In genomic region chr9:96607971-96608370, GRCh38 we compare ENCODE assay signal across 23 cellular contexts.
"Had no signal": no experiment of that assay in that cellular context is flagged by ENCODE, and none has a peak within 500 bp of the region (broad histone marks: within the 10 kb centered on the region; RNA-seq: fewer than 3 reads in every experiment).

No MANE protein-coding gene starts in this region.

- H3K4me2 ChIP-seq: hepatocyte, smooth muscle cell had no signal

- H3K27me3 ChIP-seq: esophagus muscularis mucosa, hepatocyte, right atrium auricular region, thyroid gland, vagina had no signal

- H3K4me3 ChIP-seq: esophagus muscularis mucosa, hepatocyte, lung, prostate gland, right atrium auricular region, smooth muscle cell, thyroid gland, vagina had no signal

- H3K4me1 ChIP-seq: prostate gland had no signal

- ATAC-seq: left lobe of liver; natural killer cell; sciatic nerve; stimulated activated naive CD8-positive, alpha-beta T cell treated with anti-CD3 and anti-CD28 coated beads, Interleukin-15, amount 100 ng/mL, for 72 hours had no signal

- DNase-seq: cortex of kidney; effector CD4-positive, alpha-beta T cell; endodermal cell; kidney; natural killer cell; stimulated activated CD4-positive, alpha-beta T cell treated with anti-CD3 and anti-CD28 coated beads, Interleukin-12 subunit alpha, Interleukin-12 subunit beta, amount 100 ng/mL, for 4 hours; stimulated activated CD4-positive, alpha-beta T cell treated with anti-CD3 and anti-CD28 coated beads, Interleukin-1b, Interleukin-23, amount 100 ng/mL, for 48 hours; stimulated activated CD4-positive, alpha-beta T cell treated with anti-CD3 and anti-CD28 coated beads, Interleukin-4, amount 100 ng/mL, for 1 hour; stimulated activated CD8-positive, alpha-beta memory T cell treated with anti-CD3 and anti-CD28 coated beads, Interleukin-4, amount 100 ng/mL, for 48 hours; stimulated activated naive CD4-positive, alpha-beta T cell; stimulated activated naive CD8-positive, alpha-beta T cell treated with anti-CD3 and anti-CD28 coated beads, Interleukin-15, amount 100 ng/mL, for 72 hours; thyroid gland; trophoblast cell had no signal

- H3K36me3 ChIP-seq: esophagus muscularis mucosa, prostate gland, right atrium auricular region, thyroid gland, vagina had no signal

- H3K27ac ChIP-seq: esophagus muscularis mucosa, hepatocyte, parathyroid adenoma, prostate gland, right atrium auricular region, thyroid gland, vagina had no signal

- H2AFZ ChIP-seq: hepatocyte, parathyroid adenoma had no signal

- H3K79me2 ChIP-seq: parathyroid adenoma had no signal

- H3K9me3 ChIP-seq: esophagus muscularis mucosa, prostate gland, right atrium auricular region, thyroid gland, vagina had no signal
